Comparison of ENCODE assay signal across 17 cellular contexts in the genomic region with DNA sequence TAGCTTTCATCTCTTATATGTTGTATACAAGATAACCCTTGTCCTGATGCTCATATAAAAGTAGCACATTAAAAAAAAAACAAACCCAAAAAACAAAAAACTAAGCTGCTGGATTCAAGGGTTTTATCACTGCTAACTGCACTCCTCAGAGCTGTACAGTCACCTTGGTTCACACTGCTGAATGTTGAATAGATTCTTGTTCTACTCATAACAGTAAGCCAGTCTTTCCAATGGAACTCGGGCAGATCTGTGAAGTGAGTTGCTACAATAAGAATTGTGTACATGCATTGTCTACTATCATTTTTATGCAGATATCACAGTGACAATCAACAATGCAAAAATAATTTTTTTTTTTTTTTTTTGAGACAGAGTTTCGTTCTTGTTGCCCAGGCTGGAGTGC. TPM values are rescaled to one million over a fixed set of nuclear protein-coding genes. Genes with fewer than 3 reads are reported as not detected.
DNase-seq lines count a peak whose midpoint lies in the region; ATAC-seq, FAIRE-seq and TF ChIP-seq lines count a peak whose summit lies in the region.
"Had no signal": no experiment of that assay in that cellular context is flagged by ENCODE, and none has a peak within 500 bp of the region (broad histone marks: within the 10 kb centered on the region; RNA-seq: fewer than 3 reads in every experiment).

No MANE protein-coding gene starts in this region.

- dilution Hi-C loops in keratinocyte (cut with MboI; ENCODE audit: extremely low pct_ligation_motif_present, low sequenced_read_pairs), result no loop called here

- no peak for DNase-seq in Karpas-422
- peak; percentile 67 for DNase-seq in SK-MEL-5 (ENCODE audit: low read depth, low spot score)
- no peak for DNase-seq in keratinocyte (ENCODE audit: low read depth, low spot score)
- DNase-seq in putamen (ENCODE audit: low spot score), result peak; percentile 70
- no peak for DNase-seq in activated T-cell treated with anti-CD3 and anti-CD28 coated beads, Interleukin-2, amount 50 U/mL, for 1 hour
- no peak for DNase-seq in UCSD-AML1 (lab: John Stamatoyannopoulos, UW; ENCODE audit: unreplicated experiment)
- DNase-seq: ACHN; CD4-positive, alpha-beta memory T cell; DMS79; H7; KBM-7; NCI-H1436; NCI-H2081; NCI-H510A had no signal

- H3K9me3 ChIP-seq in Karpas-422 (ENCODE audit: low read length) (no peaks in the 10 kb centered on the region), keratinocyte (ENCODE audit: control insufficient read depth, low read depth, low read length) (no peaks in the 10 kb centered on the region)
- H3K9me3 ChIP-seq: Peyer's patch had no signal

- H3K9me1 ChIP-seq in keratinocyte (ENCODE audit: control insufficient read depth, extremely low read depth, insufficient read depth, low read length), result no peaks in the 10 kb centered on the region

- H3K4me2 ChIP-seq in Karpas-422 (ENCODE audit: low read depth, low read length, poor library complexity, severe bottlenecking), result peak overlapping the region; percentile 22
- peak overlapping the region; percentile 31 for H3K4me2 ChIP-seq in keratinocyte (ENCODE audit: control insufficient read depth, extremely low read depth, insufficient read depth, low read depth, low read length)

- H3K27me3 ChIP-seq in Karpas-422 (ENCODE audit: low read length), result no peaks in the 10 kb centered on the region
- H3K27me3 ChIP-seq in keratinocyte (ENCODE audit: control insufficient read depth, extremely low read depth, insufficient read depth, low read length), result no peaks in the 10 kb centered on the region
- H3K27me3 ChIP-seq: Peyer's patch had no signal

- no peak for ATAC-seq in HG03095 (IDR thresholded peaks at IDR 0.05; ENCODE audit: unreplicated experiment)

- FAIRE-seq in keratinocyte (lab: Jason Lieb, UNC), result no peak

- peaks cover 18% of the 10 kb centered on the region for H3K79me2 ChIP-seq in Karpas-422 (ENCODE audit: low read length)
- peaks cover 8% of the 10 kb centered on the region for H3K79me2 ChIP-seq in keratinocyte (ENCODE audit: control insufficient read depth, insufficient read depth, low read length)

- H3K27ac ChIP-seq in Karpas-422 (ENCODE audit: low read length), result no peak overlapping the region
- no peak overlapping the region for H3K27ac ChIP-seq in keratinocyte (ENCODE audit: control insufficient read depth, insufficient read depth, low read length)
- H3K27ac ChIP-seq: Peyer's patch, SK-N-MC had no signal

- in situ Hi-C loops in SK-MEL-5 (cut with HindIII; ENCODE audit: low pct_unique_long_range_greater_than_20kb, low sequenced_read_pairs), result no loop called here

- no peaks in the 10 kb centered on the region for H4K20me1 ChIP-seq in Karpas-422 (ENCODE audit: insufficient read depth, low read depth, low read length)
- no peaks in the 10 kb centered on the region for H4K20me1 ChIP-seq in keratinocyte (ENCODE audit: control insufficient read depth, extremely low read depth, insufficient read depth, low read length)

- H3K9ac ChIP-seq in Karpas-422 (ENCODE audit: low read length), result no peak overlapping the region
- H3K9ac ChIP-seq in keratinocyte (ENCODE audit: control insufficient read depth, extremely low read depth, insufficient read depth, low read length), result no peak overlapping the region

- H3K36me3 ChIP-seq in Karpas-422 (ENCODE audit: insufficient read depth, low read length) (no peaks in the 10 kb centered on the region), keratinocyte (ENCODE audit: control insufficient read depth in 2 of 2, extremely low read depth in 1 of 2, insufficient read depth in 2 of 2, low read length in 2 of 2) (peaks cover 0 to 3% of the 10 kb centered on the region in 2 experiments)
- H3K36me3 ChIP-seq: Peyer's patch had no signal

- TF ChIP-seq CTCF in keratinocyte (optimal IDR thresholded peaks at IDR 0.05 in 1 of 3, IDR thresholded peaks at IDR 0.05 in 1 of 3, conservative IDR thresholded peaks at IDR 0.05 in 1 of 3; ENCODE audit: extremely low read depth in 1 of 3, insufficient read depth in 2 of 3, low read length in 3 of 3), result no peak

- H3K4me1 ChIP-seq in Karpas-422 (ENCODE audit: low read length) (peaks cover 17% of the 10 kb centered on the region), keratinocyte (ENCODE audit: control insufficient read depth, extremely low read depth, insufficient read depth, low read length) (peaks cover 15% of the 10 kb centered on the region)

- H3K4me3 ChIP-seq in Karpas-422 (ENCODE audit: low read length) (no peak overlapping the region), keratinocyte (ENCODE audit: control insufficient read depth in 2 of 3, extremely low read depth in 1 of 3, insufficient read depth in 2 of 3, low read depth in 1 of 3, low read length in 3 of 3) (no peak overlapping the region)
- H3K4me3 ChIP-seq: Peyer's patch, SK-N-MC had no signal

- no peaks in the 10 kb centered on the region for H3K9me2 ChIP-seq in Karpas-422 (replicated peaks; ENCODE audit: insufficient read depth, low read length)

- H2AFZ ChIP-seq in Karpas-422 (ENCODE audit: low read length) (peak overlapping the region; percentile 58; the same call in 1 of the 2 replicates), keratinocyte (ENCODE audit: control insufficient read depth, low read length) (no peak overlapping the region)

RNA-seq across cellular contexts. Expression of a gene that starts 4.7 kb away (rescaled TPM):
- 3.8 and 4.0 TPM in 2 replicates for total RNA-seq in Karpas-422 (2014; rRNA removed; shearing (Covaris generic); ENCODE audit: low replicate concordance)
- total RNA-seq in SK-MEL-5 (2014; rRNA removed; shearing (Covaris generic)), result 6.2 and 7.8 TPM in 2 replicates
- 6.3 and 9.2 TPM in 2 replicates for polyA plus RNA-seq in SK-MEL-5 (2015; cell fraction: cytosol; rRNA removed)
- polyA plus RNA-seq in SK-MEL-5 (2015; cell fraction: nucleus; rRNA removed), result 3.3 and 10.9 TPM in 2 replicates
- 5.5 to 6.4 TPM (median 5.6 TPM) in 3 replicates for polyA plus RNA-seq in keratinocyte
- 1.4 TPM for polyA plus RNA-seq in keratinocyte (2011; ENCODE audit: low read depth)
- polyA plus RNA-seq in keratinocyte (2011; cell fraction: cytosol; rRNA removed), result 3.5 and 5.6 TPM in 2 replicates
- polyA plus RNA-seq in keratinocyte (2011; cell fraction: nucleus; rRNA removed), result 5.6 and 6.1 TPM in 2 replicates
- 4.2 and 4.7 TPM in 2 replicates for polyA plus RNA-seq in keratinocyte (2012; ENCODE audit: low replicate concordance)
- polyA minus RNA-seq in keratinocyte, result 2.2 to 11.1 TPM (median 7.4 TPM) in 3 replicates
- polyA minus RNA-seq in keratinocyte (2011; cell fraction: cytosol; rRNA and poly(A)+ RNA removed), result 2.9 TPM
- polyA minus RNA-seq in keratinocyte (2011; cell fraction: nucleus; rRNA and poly(A)+ RNA removed), result 3.4 and 7.9 TPM in 2 replicates

RNA-seq across cellular contexts. Expression of a gene that starts 5.0 kb away (rescaled TPM):
- 77.4 and 79.2 TPM in 2 replicates for total RNA-seq in Karpas-422 (2014; rRNA removed; shearing (Covaris generic); ENCODE audit: low replicate concordance)
- 101 and 112 TPM in 2 replicates for total RNA-seq in SK-MEL-5 (2014; rRNA removed; shearing (Covaris generic))
- 119 and 135 TPM in 2 replicates for polyA plus RNA-seq in SK-MEL-5 (2015; cell fraction: cytosol; rRNA removed)
- 91.3 and 104 TPM in 2 replicates for polyA plus RNA-seq in SK-MEL-5 (2015; cell fraction: nucleus; rRNA removed)
- 33.3 to 42.9 TPM (median 34.3 TPM) in 3 replicates for polyA plus RNA-seq in keratinocyte
- polyA plus RNA-seq in keratinocyte (2011; ENCODE audit: low read depth), result 18.4 TPM
- 37.5 and 50.6 TPM in 2 replicates for polyA plus RNA-seq in keratinocyte (2011; cell fraction: cytosol; rRNA removed)
- polyA plus RNA-seq in keratinocyte (2011; cell fraction: nucleus; rRNA removed), result 55.8 and 58.2 TPM in 2 replicates
- polyA plus RNA-seq in keratinocyte (2012; ENCODE audit: low replicate concordance), result 30.8 and 33.3 TPM in 2 replicates
- polyA minus RNA-seq in keratinocyte, result 67.8 to 94.6 TPM (median 94.6 TPM) in 3 replicates
- 46.0 TPM for polyA minus RNA-seq in keratinocyte (2011; cell fraction: cytosol; rRNA and poly(A)+ RNA removed)
- polyA minus RNA-seq in keratinocyte (2011; cell fraction: nucleus; rRNA and poly(A)+ RNA removed), result 30.9 and 48.6 TPM in 2 replicates

RNA-seq across cellular contexts. Expression of a gene that starts 18.5 kb away (rescaled TPM):
- 26.2 and 30.3 TPM in 2 replicates for total RNA-seq in Karpas-422 (2014; rRNA removed; shearing (Covaris generic); ENCODE audit: low replicate concordance)
- 22.2 and 28.0 TPM in 2 replicates for total RNA-seq in SK-MEL-5 (2014; rRNA removed; shearing (Covaris generic))
- polyA plus RNA-seq in SK-MEL-5 (2015; cell fraction: cytosol; rRNA removed), result 32.3 and 34.4 TPM in 2 replicates
- 16.5 and 16.8 TPM in 2 replicates for polyA plus RNA-seq in SK-MEL-5 (2015; cell fraction: nucleus; rRNA removed)
- polyA plus RNA-seq in keratinocyte, result 8.6 to 15.2 TPM (median 10.5 TPM) in 3 replicates
- polyA plus RNA-seq in keratinocyte (2011; ENCODE audit: low read depth), result 6.6 TPM
- polyA plus RNA-seq in keratinocyte (2011; cell fraction: cytosol; rRNA removed), result 7.8 and 9.3 TPM in 2 replicates
- polyA plus RNA-seq in keratinocyte (2011; cell fraction: nucleus; rRNA removed), result 23.8 and 31.0 TPM in 2 replicates
- polyA plus RNA-seq in keratinocyte (2012; ENCODE audit: low replicate concordance), result 9.9 and 15.1 TPM in 2 replicates
- polyA minus RNA-seq in keratinocyte, result 26.2 to 42.9 TPM (median 34.1 TPM) in 3 replicates
- polyA minus RNA-seq in keratinocyte (2011; cell fraction: cytosol; rRNA and poly(A)+ RNA removed), result 16.5 TPM
- polyA minus RNA-seq in keratinocyte (2011; cell fraction: nucleus; rRNA and poly(A)+ RNA removed), result 38.9 and 58.6 TPM in 2 replicates

Comparison
In these comparisons a context has a peak if more than half of its experiments do, and no peak if none do; other contexts are left out.
1. DNase-seq: peak in SK-MEL-5 (single experiment) and putamen (single experiment); none in Karpas-422 (single experiment), keratinocyte (single experiment), activated T-cell treated with anti-CD3 and anti-CD28 coated beads, Interleukin-2, amount 50 U/mL, for 1 hour (single experiment) and UCSD-AML1 (single experiment).